In the genomic region with DNA sequence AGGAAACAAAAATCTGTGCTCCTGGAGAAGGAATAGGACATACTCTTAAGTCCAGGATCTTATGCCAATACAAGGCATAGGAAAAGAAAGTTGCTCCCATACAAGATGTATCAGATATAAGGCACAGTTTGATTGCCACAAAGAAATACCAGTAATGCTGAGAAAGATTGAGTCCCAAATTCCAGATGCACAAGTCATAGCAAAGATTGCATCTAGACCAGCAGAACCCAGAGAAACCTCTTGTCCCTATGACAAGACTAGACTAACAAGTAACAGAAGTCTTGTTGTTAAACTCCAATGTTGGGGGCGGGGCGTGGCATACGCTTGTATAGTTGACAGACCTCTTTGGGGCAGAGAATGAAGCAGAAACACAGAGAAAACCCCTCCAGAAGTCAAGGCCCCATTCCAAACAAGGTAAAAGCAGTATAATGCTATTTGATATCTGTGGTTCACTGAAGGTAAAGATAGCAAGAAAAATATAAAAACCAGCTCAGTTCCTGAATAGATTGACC, we compare ENCODE assay signal across 18 cellular contexts.
A peak's percentile ranks its signal among the peaks of the same experiment; 100 is the strongest.
DNase-seq lines count a peak whose midpoint lies in the region; ATAC-seq, FAIRE-seq and TF ChIP-seq lines count a peak whose summit lies in the region.
"Had no signal": no experiment of that assay in that cellular context is flagged by ENCODE, and none has a peak within 500 bp of the region (broad histone marks: within the 10 kb centered on the region; RNA-seq: fewer than 3 reads in every experiment).

No MANE protein-coding gene starts in this region.

- no peaks in the 10 kb centered on the region for H3K36me3 Mint-ChIP-seq in mesothelial cell of epicardium
- H3K36me3 Mint-ChIP-seq: CD4-positive, CD25-positive, alpha-beta regulatory T cell had no signal

- H3K4me3 Mint-ChIP-seq in mesothelial cell of epicardium = no peak overlapping the region
- H3K4me3 Mint-ChIP-seq: CD4-positive, CD25-positive, alpha-beta regulatory T cell had no signal

- H3K27ac ChIP-seq in lower lobe of right lung = no peak overlapping the region

- H3K9me3 ChIP-seq in lower lobe of right lung = no peaks in the 10 kb centered on the region
- H3K9me3 ChIP-seq: Caco-2, HAP-1 had no signal

- no peaks in the 10 kb centered on the region for H3K4me1 Mint-ChIP-seq in mesothelial cell of epicardium

- no peak for FAIRE-seq in bronchial epithelial cell (lab: Jason Lieb, UNC)

- H3K27me3 ChIP-seq in bronchial epithelial cell (ENCODE audit: control insufficient read depth, insufficient read depth, low read length) (no peaks in the 10 kb centered on the region), lower lobe of right lung (ENCODE audit: low read depth) (no peaks in the 10 kb centered on the region)

- no peak overlapping the region for H3K4me3 ChIP-seq in bronchial epithelial cell (ENCODE audit: low read depth, low read length)
- H3K4me3 ChIP-seq in lower lobe of right lung = no peak overlapping the region
- H3K4me3 ChIP-seq: HAP-1 had no signal

- no peaks in the 10 kb centered on the region for H3K4me1 ChIP-seq in lower lobe of right lung
- H3K4me1 ChIP-seq: Caco-2, HAP-1 had no signal

- DNase-seq in AG20443 (ENCODE audit: low spot score) (peak; percentile 10), GM03348 (ENCODE audit: low spot score) (peak; percentile 16), bronchial epithelial cell (ENCODE audit: low read depth) (peak; percentile 12), islet precursor cell (peak; percentile 65), lower lobe of right lung (no peak), mesothelial cell of epicardium (ENCODE audit: low spot score in 2 of 2, unreplicated experiment in 2 of 2) (no peak)
- no peak for DNase-seq in activated CD8-positive, alpha-beta memory T cell treated with anti-CD3 and anti-CD28 coated beads, Interleukin-2, amount 50 U/mL, for 48 hours
- DNase-seq: Caco-2; CD4-positive, CD25-positive, alpha-beta regulatory T cell; DMS53; MV-4-11; NCI-H1417; NCI-H2029 treated with DMSO at 0.1 percent for 48 hours; NCI-H2171 treated with DMSO at 0.1 percent for 48 hours; NCI-H510A; SHP77 treated with DMSO at 0.1 percent for 48 hours had no signal

- H3K27me3 Mint-ChIP-seq in mesothelial cell of epicardium (ENCODE audit: low read depth) = no peaks in the 10 kb centered on the region
- H3K27me3 Mint-ChIP-seq: CD4-positive, CD25-positive, alpha-beta regulatory T cell had no signal

- intact Hi-C loops in lower lobe of right lung (cut with DNase I) = no loop called here

- no peak for ATAC-seq in lower lobe of right lung
- ATAC-seq: Panc1 had no signal

- TF ChIP-seq CTCF in bronchial epithelial cell (IDR thresholded peaks at IDR 0.05; ENCODE audit: insufficient read depth, low read length, severe bottlenecking) (no peak), lower lobe of right lung (IDR thresholded peaks at IDR 0.05) (no peak), mesothelial cell of epicardium (IDR thresholded peaks at IDR 0.05; ENCODE audit: unreplicated experiment) (no peak)

- H3K9me3 Mint-ChIP-seq in mesothelial cell of epicardium = peaks cover 54% of the 10 kb centered on the region

- H3K36me3 ChIP-seq in bronchial epithelial cell (ENCODE audit: control insufficient read depth, insufficient read depth, low read length) = no peaks in the 10 kb centered on the region
- no peaks in the 10 kb centered on the region for H3K36me3 ChIP-seq in lower lobe of right lung
- H3K36me3 ChIP-seq: HAP-1 had no signal

- no peak overlapping the region for H3K27ac Mint-ChIP-seq in mesothelial cell of epicardium
- H3K27ac Mint-ChIP-seq: CD4-positive, CD25-positive, alpha-beta regulatory T cell had no signal

Comparison
In these comparisons a context has a peak if more than half of its experiments do, and no peak if none do; other contexts are left out.
1. DNase-seq: peak in AG20443 (single experiment), GM03348 (single experiment), bronchial epithelial cell (single experiment) and islet precursor cell (single experiment); none in lower lobe of right lung (single experiment), activated CD8-positive, alpha-beta memory T cell treated with anti-CD3 and anti-CD28 coated beads, Interleukin-2, amount 50 U/mL, for 48 hours (single experiment) and mesothelial cell of epicardium (0 of 2).